31 cellular contexts compared by ENCODE assay signal in genomic region chr11:36101466-36101865, GRCh38.
"Had no signal": no experiment of that assay in that cellular context is flagged by ENCODE, and none has a peak within 500 bp of the region (broad histone marks: within the 10 kb centered on the region; RNA-seq: fewer than 3 reads in every experiment).

No MANE protein-coding gene starts in this region.

- FAIRE-seq: astrocyte, TTC549 had no signal

- H3K9me3 ChIP-seq: adrenal gland, body of pancreas, breast epithelium had no signal

- H3K27me3 ChIP-seq: adrenal gland, body of pancreas, brain microvascular endothelial cell, breast epithelium had no signal

- H3K36me3 ChIP-seq: adrenal gland, brain microvascular endothelial cell, breast epithelium had no signal

- H3K4me1 ChIP-seq: adrenal gland, breast epithelium had no signal

- H3K4me3 ChIP-seq: adrenal gland, body of pancreas, breast epithelium had no signal

- DNase-seq: activated CD4-positive, alpha-beta memory T cell treated with anti-CD3 and anti-CD28 coated beads for 36 hours; activated CD4-positive, alpha-beta T cell treated with anti-CD3 and anti-CD28 coated beads for 1 hour; activated CD4-positive, alpha-beta T cell treated with anti-CD3 and anti-CD28 coated beads for 36 hours; activated CD4-positive, alpha-beta T cell treated with anti-CD3 and anti-CD28 coated beads for 48 hours; activated CD4-positive, alpha-beta T cell treated with anti-CD3 and anti-CD28 coated beads, Interleukin-2, amount 10 ng/mL, durations not matched to agents 7 days and 5 days; activated CD4-positive, CD25-positive, alpha-beta regulatory T cell; activated CD8-positive, alpha-beta memory T cell treated with anti-CD3 and anti-CD28 coated beads, Interleukin-2, amount 50 U/mL, for 4 hours; activated CD8-positive, alpha-beta T cell treated with anti-CD3 and anti-CD28 coated beads for 36 hours; activated effector memory CD4-positive, alpha-beta T cell treated with anti-CD3 and anti-CD28 coated beads, Interleukin-2, amount 50 U/mL, for 16 hours; activated gamma-delta T cell treated with Interleukin-2 at 50 U/mL for 16 hours; activated naive CD4-positive, alpha-beta T cell; activated naive CD4-positive, alpha-beta T cell treated with anti-CD3 and anti-CD28 coated beads for 36 hours; activated naive CD4-positive, alpha-beta T cell treated with anti-CD3 and anti-CD28 coated beads, Interleukin-2, amount 50 U/mL, for 16 hours; activated naive CD8-positive, alpha-beta T cell treated with anti-CD3 and anti-CD28 coated beads for 36 hours; activated T-cell treated with anti-CD3 and anti-CD28 coated beads for 4 hours; activated T-cell treated with anti-CD3 and anti-CD28 coated beads, Interleukin-2, amount 50 U/mL, for 1 hour; activated T-cell treated with anti-CD3 and anti-CD28 coated beads, Interleukin-2, amount 50 U/mL, for 4 hours; activated T-cell treated with anti-CD3 and anti-CD28 coated beads, Interleukin-2, amount 50 U/mL, for 72 hours; adrenal gland; amniotic stem cell; aorta; body of pancreas; brain microvascular endothelial cell; central memory CD4-positive, alpha-beta T cell; T-helper 1 cell; T-helper 2 cell; T-helper 9 cell; WERI-Rb-1 had no signal

- H3K27ac ChIP-seq: adrenal gland, body of pancreas, brain microvascular endothelial cell, breast epithelium, WERI-Rb-1 had no signal
